8 cellular contexts compared by ENCODE assay signal in genomic region chr2:28683100-28683706, GRCh38.
DNase-seq lines count a peak whose midpoint lies in the region; ATAC-seq and TF ChIP-seq lines count a peak whose summit lies in the region.
"Had no signal": no experiment of that assay in that cellular context is flagged by ENCODE, and none has a peak within 500 bp of the region (broad histone marks: within the 10 kb centered on the region; RNA-seq: fewer than 3 reads in every experiment).

No MANE protein-coding gene starts in this region.

- TF ChIP-seq CTCF in heart left ventricle (IDR thresholded peaks at IDR 0.05) = no peak
- TF ChIP-seq CTCF in gastrocnemius medialis (IDR thresholded peaks at IDR 0.05 in 4 of 5, conservative IDR thresholded peaks at IDR 0.05 in 1 of 5) = no peak

- H3K27ac ChIP-seq in heart left ventricle (peak overlapping the region; percentile 16 to 89 (median 80)), gastrocnemius medialis (peak overlapping the region; percentile 78 to 86 (median 82))

- H3K9me3 Mint-ChIP-seq in activated CD8-positive, alpha-beta memory T cell treated with anti-CD3 and anti-CD28 coated beads, Interleukin-2, amount 10 ng/mL, durations not matched to agents 7 days and 5 days (ENCODE audit: low read depth) = no peaks in the 10 kb centered on the region
- H3K9me3 Mint-ChIP-seq: memory B cell had no signal

- no peaks in the 10 kb centered on the region for H3K36me3 Mint-ChIP-seq in activated CD8-positive, alpha-beta memory T cell treated with anti-CD3 and anti-CD28 coated beads, Interleukin-2, amount 10 ng/mL, durations not matched to agents 7 days and 5 days
- H3K36me3 Mint-ChIP-seq: memory B cell had no signal

- intact Hi-C loops in heart left ventricle (cut with DNase I) = loop anchor here in 7 of 10 donors (1.0 to 10.0 kb wide), 7 partner anchors 22 to 91 kb away; partner anchors contain the start of gene PPP1CB (in 5 of the 7)
- intact Hi-C loops in gastrocnemius medialis (cut with DNase I; ENCODE audit: low total_unique reads) = loop anchor here (2.0 kb wide), 1 partner anchor 68 kb away; the partner anchor contains the start of gene PPP1CB

- in situ Hi-C loops in gastrocnemius medialis (cut with MboI; ENCODE audit: low sequenced_read_pairs in 4 of 4) = no loop called here

- H3K4me3 ChIP-seq in heart left ventricle (peak overlapping the region in 1 of 12 donors; percentile 14), gastrocnemius medialis (no peak overlapping the region)

- H3K27me3 ChIP-seq in heart left ventricle (no peaks in the 10 kb centered on the region), gastrocnemius medialis (no peaks in the 10 kb centered on the region)

- CTCF ChIA-PET in activated CD8-positive, alpha-beta memory T cell treated with anti-CD3 and anti-CD28 coated beads, Interleukin-2, amount 10 ng/mL, durations not matched to agents 7 days and 5 days (lab: Charles Lee) = interaction anchor here (0.9 to 2.8 kb wide), 3 partner anchors 48 to 117 kb away, joined by 3 to 14 read pairs (median 3); no protein-coding TSS in a partner anchor

- ATAC-seq in SK-N-SH treated with all-trans-retinoic acid at 6 μM for 48 hours (peak; percentile 76), heart left ventricle (peak; percentile 83 to 93 (median 89)), gastrocnemius medialis (peak; percentile 91 to 94)
- no peak for ATAC-seq in activated CD8-positive, alpha-beta memory T cell treated with anti-CD3 and anti-CD28 coated beads, Interleukin-2, amount 10 ng/mL, durations not matched to agents 7 days and 5 days

- H3K4me1 ChIP-seq in heart left ventricle (peaks cover 10 to 66% (median 48%) of the 10 kb centered on the region in 12 donors), gastrocnemius medialis (peaks cover 34 to 62% of the 10 kb centered on the region in 2 donors)

- no peak overlapping the region for H3K4me3 Mint-ChIP-seq in activated CD8-positive, alpha-beta memory T cell treated with anti-CD3 and anti-CD28 coated beads, Interleukin-2, amount 10 ng/mL, durations not matched to agents 7 days and 5 days
- H3K4me3 Mint-ChIP-seq: memory B cell had no signal

- no peak for TF ChIP-seq POLR2A in heart left ventricle (IDR thresholded peaks at IDR 0.05)
- TF ChIP-seq POLR2A in gastrocnemius medialis (IDR thresholded peaks at IDR 0.05) = no peak

- H3K27me3 Mint-ChIP-seq in activated CD8-positive, alpha-beta memory T cell treated with anti-CD3 and anti-CD28 coated beads, Interleukin-2, amount 10 ng/mL, durations not matched to agents 7 days and 5 days = no peaks in the 10 kb centered on the region
- H3K27me3 Mint-ChIP-seq: memory B cell had no signal

- no peak overlapping the region for H3K27ac Mint-ChIP-seq in activated CD8-positive, alpha-beta memory T cell treated with anti-CD3 and anti-CD28 coated beads, Interleukin-2, amount 10 ng/mL, durations not matched to agents 7 days and 5 days
- H3K27ac Mint-ChIP-seq: memory B cell had no signal

- no peaks in the 10 kb centered on the region for H3K9me3 ChIP-seq in heart left ventricle
- H3K9me3 ChIP-seq in gastrocnemius medialis = no peaks in the 10 kb centered on the region

- DNase-seq in HT-29 (ENCODE audit: low spot score) (peak; percentile 86), heart left ventricle (peak; percentile 90 to 98 (median 90)), gastrocnemius medialis (peak; percentile 80 to 93)
- no peak for DNase-seq in activated CD4-positive, alpha-beta T cell treated with anti-CD3 and anti-CD28 coated beads, Interleukin-2, amount 50 U/mL, for 1 hour
- no peak for DNase-seq in effector CD4-positive, alpha-beta T cell
- DNase-seq in activated CD8-positive, alpha-beta memory T cell treated with anti-CD3 and anti-CD28 coated beads, Interleukin-2, amount 10 ng/mL, durations not matched to agents 7 days and 5 days = no peak

- H3K4me1 Mint-ChIP-seq in activated CD8-positive, alpha-beta memory T cell treated with anti-CD3 and anti-CD28 coated beads, Interleukin-2, amount 10 ng/mL, durations not matched to agents 7 days and 5 days = peaks cover 40% of the 10 kb centered on the region

- no peaks in the 10 kb centered on the region for H3K36me3 ChIP-seq in heart left ventricle
- no peaks in the 10 kb centered on the region for H3K36me3 ChIP-seq in gastrocnemius medialis

- 0 to 20% (median 16%) methylated on average over 10 to 14 of the region's 14 CpGs for WGBS in heart left ventricle, 4 donors

TF ChIP-seq in SK-N-SH treated with all-trans-retinoic acid at 6 μM for 48 hours, 23 proteins besides CTCF, POLR2A, EP300 and RAD21:
- 0 out of 2 replicates have a peak, but pooled peaks have one; percentile 20 for TF ChIP-seq ISL1 (CRISPR knock-in tag; IDR thresholded peaks at IDR 0.05)
- TF ChIP-seq ESRRG (CRISPR knock-in tag; IDR thresholded peaks at IDR 0.05) = no peak
- TF ChIP-seq CSDC2 (CRISPR knock-in tag; IDR thresholded peaks at IDR 0.05) = no peak

Comparison
In these comparisons a context has a peak if more than half of its experiments do, and no peak if none do; other contexts are left out.
1. DNase-seq: peak in HT-29 (single experiment), heart left ventricle (5 of 5) and gastrocnemius medialis (2 of 2); none in activated CD4-positive, alpha-beta T cell treated with anti-CD3 and anti-CD28 coated beads, Interleukin-2, amount 50 U/mL, for 1 hour (single experiment), effector CD4-positive, alpha-beta T cell (single experiment) and activated CD8-positive, alpha-beta memory T cell treated with anti-CD3 and anti-CD28 coated beads, Interleukin-2, amount 10 ng/mL, durations not matched to agents 7 days and 5 days (single experiment).